In genomic region chr2:3059111-3059990, GRCh38 we compare ENCODE assay signal across 17 cellular contexts.
"Had no signal": no experiment of that assay in that cellular context is flagged by ENCODE, and none has a peak within 500 bp of the region (broad histone marks: within the 10 kb centered on the region; RNA-seq: fewer than 3 reads in every experiment).

No MANE protein-coding gene starts in this region.

- ATAC-seq: SK-N-SH treated with all-trans-retinoic acid at 6 μM for 48 hours had no signal

- H3K27ac ChIP-seq: HL-60, RWPE1 had no signal

- DNase-seq: KBM-7, MV-4-11, NCI-H1048, NCI-H1105, NCI-H1436 treated with DMSO at 0.1 percent for 48 hours, NCI-H1694, NCI-H187 treated with DMSO at 0.1 percent for 48 hours, NCI-H2029 treated with DMSO at 0.1 percent for 48 hours, NCI-H2107, NCI-H2227 treated with DMSO at 0.1 percent for 48 hours, NCI-H524, NCI-H69, NCI-H774, SHP77 had no signal
